ENCODE assay signal across 11 cellular contexts in genomic region chr3:192082733-192083660, GRCh38.
DNase-seq lines count a peak whose midpoint lies in the region; ATAC-seq and TF ChIP-seq lines count a peak whose summit lies in the region.
"Had no signal": no experiment of that assay in that cellular context is flagged by ENCODE, and none has a peak within 500 bp of the region (broad histone marks: within the 10 kb centered on the region; RNA-seq: fewer than 3 reads in every experiment).

No MANE protein-coding gene starts in this region.

- H2BK15ac ChIP-seq in mesenchymal stem cell (ENCODE audit: low read depth, poor library complexity, severe bottlenecking) = no peak overlapping the region

- no peak overlapping the region for H2AK5ac ChIP-seq in mesenchymal stem cell (ENCODE audit: low read length, severe bottlenecking)

- no peak overlapping the region for H3K27ac Mint-ChIP-seq in CD14-positive monocyte
- no peak overlapping the region for H3K27ac Mint-ChIP-seq in stimulated activated effector memory CD8-positive, alpha-beta T cell treated with anti-CD3 and anti-CD28 coated beads, Interleukin-12 subunit alpha, Interleukin-12 subunit beta, amount 100 ng/mL, for 72 hours

- H3K4me2 ChIP-seq in mesenchymal stem cell (ENCODE audit: low read length, poor library complexity, severe bottlenecking) = no peak overlapping the region

- no peaks in the 10 kb centered on the region for H3K4me1 Mint-ChIP-seq in CD14-positive monocyte
- H3K4me1 Mint-ChIP-seq in stimulated activated effector memory CD8-positive, alpha-beta T cell treated with anti-CD3 and anti-CD28 coated beads, Interleukin-12 subunit alpha, Interleukin-12 subunit beta, amount 100 ng/mL, for 72 hours = no peaks in the 10 kb centered on the region

- peaks cover 0 to 3% (median 0%) of the 10 kb centered on the region in 3 donors for H3K27me3 Mint-ChIP-seq in CD14-positive monocyte (ENCODE audit: low read depth in 3 of 3)

- no peaks in the 10 kb centered on the region for H3K27me3 ChIP-seq in WERI-Rb-1 (ENCODE audit: insufficient read depth, low read depth, severe bottlenecking)
- H3K27me3 ChIP-seq in mesenchymal stem cell (ENCODE audit: control insufficient read depth in 1 of 2, insufficient read depth in 1 of 2, low read length in 2 of 2) = no peaks in the 10 kb centered on the region

- H3K14ac ChIP-seq in mesenchymal stem cell (ENCODE audit: low read length in 2 of 2) = no peak overlapping the region

- no peaks in the 10 kb centered on the region for H3K36me3 Mint-ChIP-seq in CD14-positive monocyte
- no peaks in the 10 kb centered on the region for H3K36me3 Mint-ChIP-seq in stimulated activated effector memory CD8-positive, alpha-beta T cell treated with anti-CD3 and anti-CD28 coated beads, Interleukin-12 subunit alpha, Interleukin-12 subunit beta, amount 100 ng/mL, for 72 hours

- no peak overlapping the region for H3K23ac ChIP-seq in mesenchymal stem cell (ENCODE audit: low read length in 2 of 2)

- no peak for TF ChIP-seq CTCF in WERI-Rb-1 (IDR thresholded peaks at IDR 0.05; ENCODE audit: low read depth, low read length)
- TF ChIP-seq CTCF in CD14-positive monocyte (IDR thresholded peaks at IDR 0.05) = no peak

- peaks cover 8% of the 10 kb centered on the region for H3K4me1 ChIP-seq in mesenchymal stem cell (ENCODE audit: control insufficient read depth, insufficient read depth, low read depth, low read length)
- H3K4me1 ChIP-seq: psoas muscle had no signal

- no peak overlapping the region for H2BK120ac ChIP-seq in mesenchymal stem cell (ENCODE audit: low read depth, low read length)

- 71% methylated on average over 4 of the region's 5 CpGs for WGBS in mesenchymal stem cell

- H3K27ac ChIP-seq in WERI-Rb-1 (no peak overlapping the region), mesenchymal stem cell (ENCODE audit: low read length, poor library complexity, severe bottlenecking) (no peak overlapping the region)
- H3K27ac ChIP-seq: psoas muscle had no signal

- intact Hi-C loops in CD14-positive monocyte (cut with micrococcal nuclease) = no loop called here

- H3K4me3 Mint-ChIP-seq in CD14-positive monocyte = no peak overlapping the region
- no peak overlapping the region for H3K4me3 Mint-ChIP-seq in stimulated activated effector memory CD8-positive, alpha-beta T cell treated with anti-CD3 and anti-CD28 coated beads, Interleukin-12 subunit alpha, Interleukin-12 subunit beta, amount 100 ng/mL, for 72 hours

- ATAC-seq in GM18868 (IDR thresholded peaks at IDR 0.05; ENCODE audit: unreplicated experiment) = peak; percentile 93
- ATAC-seq in GM21526 (IDR thresholded peaks at IDR 0.05; ENCODE audit: low FRiP score, unreplicated experiment) = peak; percentile 91
- peak; percentile 98 for ATAC-seq in HG03103 (IDR thresholded peaks at IDR 0.05; ENCODE audit: low read depth, unreplicated experiment)
- no peak for ATAC-seq in stimulated activated effector memory CD8-positive, alpha-beta T cell treated with anti-CD3 and anti-CD28 coated beads, Interleukin-12 subunit alpha, Interleukin-12 subunit beta, amount 100 ng/mL, for 72 hours
- ATAC-seq: left lobe of liver, psoas muscle had no signal

- H3K4me3 ChIP-seq in WERI-Rb-1 (ENCODE audit: low read depth, low read length) (no peak overlapping the region), mesenchymal stem cell (ENCODE audit: insufficient read depth in 1 of 2, low read depth in 1 of 2, low read length in 2 of 2) (no peak overlapping the region)
- H3K4me3 ChIP-seq: psoas muscle had no signal

- peaks cover 0 to 2% (median 0%) of the 10 kb centered on the region in 7 donors for H3K9me3 Mint-ChIP-seq in CD14-positive monocyte
- peaks cover 14% of the 10 kb centered on the region for H3K9me3 Mint-ChIP-seq in stimulated activated effector memory CD8-positive, alpha-beta T cell treated with anti-CD3 and anti-CD28 coated beads, Interleukin-12 subunit alpha, Interleukin-12 subunit beta, amount 100 ng/mL, for 72 hours

- H2BK12ac ChIP-seq in mesenchymal stem cell (ENCODE audit: low read length in 2 of 2) = no peak overlapping the region

- no peak overlapping the region for H4K91ac ChIP-seq in mesenchymal stem cell (ENCODE audit: low read length)

- no peak overlapping the region for H3K9ac ChIP-seq in mesenchymal stem cell (ENCODE audit: low read length)

- DNase-seq in WERI-Rb-1 (peak; percentile 13), CD14-positive monocyte (ENCODE audit: low spot score) (no peak), mesenchymal stem cell (no peak), cerebellar cortex (ENCODE audit: low spot score) (no peak)
- DNase-seq in stimulated activated effector memory CD8-positive, alpha-beta T cell treated with anti-CD3 and anti-CD28 coated beads, Interleukin-12 subunit alpha, Interleukin-12 subunit beta, amount 100 ng/mL, for 72 hours (ENCODE audit: low spot score in 2 of 2) = no peak
- DNase-seq: DMS79 treated with DMSO at 0.1 percent for 48 hours, psoas muscle had no signal

- H4K8ac ChIP-seq in mesenchymal stem cell (ENCODE audit: low read length) = no peak overlapping the region

- no peak overlapping the region for H2BK5ac ChIP-seq in mesenchymal stem cell (ENCODE audit: low read depth, low read length, poor library complexity, severe bottlenecking)

- H3K79me1 ChIP-seq in mesenchymal stem cell (replicated peaks; ENCODE audit: low read length, poor library complexity, severe bottlenecking) = no peaks in the 10 kb centered on the region

- no peak overlapping the region for H3K18ac ChIP-seq in mesenchymal stem cell (ENCODE audit: low read depth in 1 of 2, low read length in 2 of 2)

- H3K36me3 ChIP-seq in WERI-Rb-1 (no peaks in the 10 kb centered on the region), mesenchymal stem cell (ENCODE audit: control insufficient read depth in 1 of 2, insufficient read depth in 2 of 2, low read depth in 1 of 2, low read length in 2 of 2) (no peaks in the 10 kb centered on the region)

- no peak overlapping the region for H3K4ac ChIP-seq in mesenchymal stem cell (ENCODE audit: low read depth in 1 of 2, low read length in 2 of 2)

- H3K9me3 ChIP-seq in WERI-Rb-1 (ENCODE audit: severe bottlenecking) = no peaks in the 10 kb centered on the region
- H3K9me3 ChIP-seq in mesenchymal stem cell (ENCODE audit: control insufficient read depth, low read length) = no peaks in the 10 kb centered on the region
- H3K9me3 ChIP-seq: psoas muscle had no signal

- H2AFZ ChIP-seq in mesenchymal stem cell (ENCODE audit: low read depth, low read length) = no peak overlapping the region
